1 cellular context compared by ENCODE assay signal in the genomic region with DNA sequence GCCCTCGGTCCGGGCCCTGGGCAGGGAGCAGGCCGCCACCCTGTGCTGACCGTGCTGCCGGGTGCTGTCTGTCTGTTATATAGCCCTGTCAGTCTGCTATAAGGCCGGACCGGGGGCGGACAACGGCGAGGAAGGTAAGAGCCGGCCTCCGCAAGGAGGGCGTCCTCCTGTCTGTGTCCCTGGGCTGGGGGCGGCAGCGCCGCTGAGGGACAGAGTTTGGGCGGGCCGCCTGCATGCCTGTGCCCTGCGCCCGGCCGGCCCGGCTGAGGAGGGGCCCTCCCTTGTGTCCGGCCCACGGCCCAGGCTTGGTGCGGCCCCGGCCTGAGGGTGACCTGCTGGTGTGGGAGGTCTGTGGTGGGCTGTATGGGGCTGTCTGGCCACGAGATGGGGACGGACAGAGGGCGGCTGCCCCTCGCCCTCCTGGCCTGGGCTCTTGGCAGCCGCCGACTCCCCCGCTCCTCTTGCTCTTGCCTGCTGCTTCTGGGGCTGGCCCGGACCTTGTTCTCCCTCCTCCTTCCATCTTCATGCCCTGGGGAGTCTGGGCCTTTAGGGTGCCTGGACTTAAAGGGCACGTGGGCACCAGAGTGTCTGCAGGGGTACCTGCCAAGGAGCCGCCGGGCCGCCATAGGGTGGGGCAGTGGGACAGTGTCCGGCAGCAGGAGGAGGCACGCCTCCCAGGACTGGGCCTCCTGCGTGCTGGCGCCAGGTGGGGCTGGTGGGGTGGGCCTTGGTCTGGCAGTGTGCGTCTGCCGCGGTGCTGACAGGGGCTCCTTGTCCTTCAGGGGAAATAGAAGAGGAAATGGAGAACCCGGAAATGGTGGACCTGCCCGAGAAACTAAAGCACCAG.
TF ChIP-seq lines count a peak whose summit lies in the region.

No MANE protein-coding gene starts in this region.

TF ChIP-seq in HEK293, 187 proteins besides CTCF, POLR2A, EP300 and RAD21 (continued from another document):
- TF ChIP-seq ZNF785 (tag by site-specific recombination; IDR thresholded peaks at IDR 0.05) (no peak), ZNF426 (tag by site-specific recombination; IDR thresholded peaks at IDR 0.05) (no peak), IKZF3 (tag by site-specific recombination; IDR thresholded peaks at IDR 0.05) (no peak)
- TF ChIP-seq, protein P1, sequence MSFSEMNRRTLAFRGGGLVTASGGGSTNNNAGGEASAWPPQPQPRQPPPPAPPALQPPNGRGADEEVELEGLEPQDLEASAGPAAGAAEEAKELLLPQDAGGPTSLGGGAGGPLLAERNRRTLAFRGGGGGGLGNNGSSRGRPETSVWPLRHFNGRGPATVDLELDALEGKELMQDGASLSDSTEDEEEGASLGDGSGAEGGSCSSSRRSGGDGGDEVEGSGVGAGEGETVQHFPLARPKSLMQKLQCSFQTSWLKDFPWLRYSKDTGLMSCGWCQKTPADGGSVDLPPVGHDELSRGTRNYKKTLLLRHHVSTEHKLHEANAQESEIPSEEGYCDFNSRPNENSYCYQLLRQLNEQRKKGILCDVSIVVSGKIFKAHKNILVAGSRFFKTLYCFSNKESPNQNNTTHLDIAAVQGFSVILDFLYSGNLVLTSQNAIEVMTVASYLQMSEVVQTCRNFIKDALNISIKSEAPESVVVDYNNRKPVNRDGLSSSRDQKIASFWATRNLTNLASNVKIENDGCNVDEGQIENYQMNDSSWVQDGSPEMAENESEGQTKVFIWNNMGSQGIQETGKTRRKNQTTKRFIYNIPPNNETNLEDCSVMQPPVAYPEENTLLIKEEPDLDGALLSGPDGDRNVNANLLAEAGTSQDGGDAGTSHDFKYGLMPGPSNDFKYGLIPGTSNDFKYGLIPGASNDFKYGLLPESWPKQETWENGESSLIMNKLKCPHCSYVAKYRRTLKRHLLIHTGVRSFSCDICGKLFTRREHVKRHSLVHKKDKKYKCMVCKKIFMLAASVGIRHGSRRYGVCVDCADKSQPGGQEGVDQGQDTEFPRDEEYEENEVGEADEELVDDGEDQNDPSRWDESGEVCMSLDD (tag by site-specific recombination; IDR thresholded peaks at IDR 0.05) = no peak
